13 cellular contexts compared by ENCODE assay signal in the genomic region with DNA sequence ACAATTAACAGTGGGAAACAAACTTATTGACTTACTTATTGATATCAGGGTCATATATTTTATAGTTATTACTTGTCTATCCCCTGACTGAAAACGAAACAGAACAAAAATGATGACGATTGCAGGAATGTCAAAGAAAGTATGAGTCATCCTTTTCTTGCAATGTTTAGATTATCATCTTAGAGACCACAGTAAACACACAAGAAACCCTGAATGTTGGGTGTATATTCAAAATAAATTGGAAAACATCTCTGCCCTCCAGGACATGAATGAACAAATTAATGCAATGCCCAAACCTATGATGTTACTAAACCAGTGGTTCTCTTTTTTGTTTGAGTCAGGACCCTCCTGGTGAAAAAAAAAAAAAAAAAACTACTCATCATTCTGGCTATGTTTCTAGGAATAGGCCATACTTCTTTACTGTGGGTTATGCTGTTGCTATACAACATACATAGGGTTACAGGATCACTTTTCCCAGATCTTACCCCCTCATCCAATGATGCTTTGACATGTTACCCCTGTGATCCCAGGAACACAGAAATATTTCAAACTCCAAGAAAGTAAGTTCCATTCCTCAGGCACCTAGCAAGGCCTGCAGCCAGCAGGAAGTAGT.
A peak's percentile ranks its signal among the peaks of the same experiment; 100 is the strongest.
DNase-seq lines count a peak whose midpoint lies in the region; ATAC-seq and TF ChIP-seq lines count a peak whose summit lies in the region.
"Had no signal": no experiment of that assay in that cellular context is flagged by ENCODE, and none has a peak within 500 bp of the region (broad histone marks: within the 10 kb centered on the region; RNA-seq: fewer than 3 reads in every experiment).

No MANE protein-coding gene starts in this region.

- POLR2A ChIA-PET in Panc1 (lab: Charles Lee), result no interaction called here

- H3K9me3 ChIP-seq in Panc1 (ENCODE audit: control insufficient read depth, insufficient read depth, low read depth, low read length) (peaks cover 6% of the 10 kb centered on the region; the same call in 1 of the 2 replicates), Peyer's patch (no peaks in the 10 kb centered on the region), endodermal cell (ENCODE audit: control insufficient read depth, low read length) (peaks cover 4% of the 10 kb centered on the region)
- H3K9me3 ChIP-seq: thoracic aorta had no signal

- CTCF ChIA-PET in Panc1 (lab: Charles Lee), result no interaction called here

- TF ChIP-seq CTCF in Panc1 (IDR thresholded peaks at IDR 0.05) (no peak), osteocyte (IDR thresholded peaks at IDR 0.05) (no peak), Peyer's patch (IDR thresholded peaks at IDR 0.05) (no peak), endodermal cell (conservative IDR thresholded peaks at IDR 0.05) (no peak)

- DNase-seq in EL, result peak; percentile 77
- DNase-seq in Panc1 (ENCODE audit: low read depth, low spot score), result peak; percentile 50
- peak; percentile 64 to 67 for DNase-seq in erythroblast (lab: John Stamatoyannopoulos, UW)
- DNase-seq in osteocyte (ENCODE audit: extremely low spot score, unreplicated experiment), result no peak
- no peak for DNase-seq in Peyer's patch
- DNase-seq in endodermal cell, result no peak
- DNase-seq in cardiac septum (ENCODE audit: low spot score), result no peak
- DNase-seq: activated T-cell treated with anti-CD3 and anti-CD28 coated beads, Interleukin-2, amount 50 U/mL, for 48 hours; NCI-H1048; NK-92 treated with Interleukin-12 subunit alpha and Interleukin-12 subunit beta, amount 100 ng/mL, for 24 hours; nucleus accumbens had no signal

- TF ChIP-seq POLR2A in erythroblast (IDR thresholded peaks at IDR 0.05; ENCODE audit: low read length), result no peak
- TF ChIP-seq POLR2A in Peyer's patch (IDR thresholded peaks at IDR 0.05), result no peak

- 85% methylated on average over 2 of the region's 2 CpGs; no CpG with 5 or more reads in 1 of the 2 experiments for WGBS in endodermal cell (ENCODE audit: insufficient coverage in 1 of 2, insufficient read length in 1 of 2), 2 experiments

- intact Hi-C loops in Panc1 (cut with micrococcal nuclease; ENCODE audit: unreplicated experiment), result no loop called here
- intact Hi-C loops in cardiac septum (cut with DNase I), result no loop called here

- ATAC-seq in Panc1 (peak; percentile 72), HG02571 (IDR thresholded peaks at IDR 0.05; ENCODE audit: unreplicated experiment) (no peak)

- peak overlapping the region; percentile 95 for H3K27ac Mint-ChIP-seq in osteocyte (ENCODE audit: unreplicated experiment)
- no peak overlapping the region for H3K27ac Mint-ChIP-seq in endodermal cell

- no peak overlapping the region for H3K4me3 ChIP-seq in Panc1 (ENCODE audit: low read depth in 2 of 2, low read length in 2 of 2)
- no peak overlapping the region for H3K4me3 ChIP-seq in Peyer's patch
- H3K4me3 ChIP-seq in endodermal cell (ENCODE audit: low read length), result no peak overlapping the region
- H3K4me3 ChIP-seq: thoracic aorta had no signal

- in situ Hi-C loops in Panc1 (cut with HindIII; ENCODE audit: low pct_unique_long_range_greater_than_20kb, low sequenced_read_pairs), result no loop called here

- H3K4me3 Mint-ChIP-seq in osteocyte (ENCODE audit: unreplicated experiment) (no peak overlapping the region), endodermal cell (no peak overlapping the region)

- H3K9ac ChIP-seq in endodermal cell (ENCODE audit: extremely low read depth, low read length, poor library complexity, severe bottlenecking), result no peak overlapping the region

- H3K27me3 Mint-ChIP-seq in osteocyte (ENCODE audit: unreplicated experiment), result no peaks in the 10 kb centered on the region
- H3K27me3 Mint-ChIP-seq in endodermal cell (ENCODE audit: insufficient read depth), result no peaks in the 10 kb centered on the region

- H3K9me3 Mint-ChIP-seq in osteocyte (ENCODE audit: unreplicated experiment) (peaks cover 15% of the 10 kb centered on the region), endodermal cell (peaks cover 6% of the 10 kb centered on the region)

- H3K36me3 Mint-ChIP-seq in osteocyte (ENCODE audit: unreplicated experiment) (peaks cover 2% of the 10 kb centered on the region), endodermal cell (ENCODE audit: low read depth) (no peaks in the 10 kb centered on the region)

- BruUV-seq in Panc1 (replicated peaks; lab: Mats Ljungman, UMichigan), result no TSS peak

- no peaks in the 10 kb centered on the region; the same call in 1 of the 2 replicates for H3K36me3 ChIP-seq in Panc1 (ENCODE audit: control insufficient read depth, insufficient read depth, low read length)
- no peaks in the 10 kb centered on the region for H3K36me3 ChIP-seq in Peyer's patch
- no peaks in the 10 kb centered on the region for H3K36me3 ChIP-seq in endodermal cell (ENCODE audit: control insufficient read depth, insufficient read depth, low read length)
- H3K36me3 ChIP-seq: thoracic aorta had no signal

- H3K27ac ChIP-seq in Panc1 (ENCODE audit: low read length) (peak overlapping the region; percentile 37), Peyer's patch (peak overlapping the region in 2 of 4 donors; percentile 45 to 61), endodermal cell (ENCODE audit: low read depth, low read length) (no peak overlapping the region)
- H3K27ac ChIP-seq: thoracic aorta had no signal

- H3K27me3 ChIP-seq in Panc1 (ENCODE audit: control insufficient read depth, insufficient read depth, low read length) (no peaks in the 10 kb centered on the region), Peyer's patch (no peaks in the 10 kb centered on the region), endodermal cell (ENCODE audit: control insufficient read depth, insufficient read depth, low read length, poor library complexity, severe bottlenecking) (no peaks in the 10 kb centered on the region)

- H3K4me1 ChIP-seq in Panc1 (ENCODE audit: control insufficient read depth, insufficient read depth, low read length), result peaks cover 20% of the 10 kb centered on the region
- H3K4me1 ChIP-seq in Peyer's patch, result no peaks in the 10 kb centered on the region
- H3K4me1 ChIP-seq in endodermal cell (ENCODE audit: control insufficient read depth, insufficient read depth, low read length), result no peaks in the 10 kb centered on the region

- H3K4me1 Mint-ChIP-seq in osteocyte (ENCODE audit: unreplicated experiment), result peaks cover 24% of the 10 kb centered on the region
- H3K4me1 Mint-ChIP-seq in endodermal cell, result peaks cover 40% of the 10 kb centered on the region

Comparison
In these comparisons a context has a peak if more than half of its experiments do, and no peak if none do; other contexts are left out.
1. DNase-seq: peak in EL (single experiment), Panc1 (single experiment) and erythroblast (2 of 2); none in osteocyte (single experiment), Peyer's patch (0 of 3), endodermal cell (single experiment) and cardiac septum (single experiment).